ENCODE assay signal across 8 cellular contexts in the genomic region with DNA sequence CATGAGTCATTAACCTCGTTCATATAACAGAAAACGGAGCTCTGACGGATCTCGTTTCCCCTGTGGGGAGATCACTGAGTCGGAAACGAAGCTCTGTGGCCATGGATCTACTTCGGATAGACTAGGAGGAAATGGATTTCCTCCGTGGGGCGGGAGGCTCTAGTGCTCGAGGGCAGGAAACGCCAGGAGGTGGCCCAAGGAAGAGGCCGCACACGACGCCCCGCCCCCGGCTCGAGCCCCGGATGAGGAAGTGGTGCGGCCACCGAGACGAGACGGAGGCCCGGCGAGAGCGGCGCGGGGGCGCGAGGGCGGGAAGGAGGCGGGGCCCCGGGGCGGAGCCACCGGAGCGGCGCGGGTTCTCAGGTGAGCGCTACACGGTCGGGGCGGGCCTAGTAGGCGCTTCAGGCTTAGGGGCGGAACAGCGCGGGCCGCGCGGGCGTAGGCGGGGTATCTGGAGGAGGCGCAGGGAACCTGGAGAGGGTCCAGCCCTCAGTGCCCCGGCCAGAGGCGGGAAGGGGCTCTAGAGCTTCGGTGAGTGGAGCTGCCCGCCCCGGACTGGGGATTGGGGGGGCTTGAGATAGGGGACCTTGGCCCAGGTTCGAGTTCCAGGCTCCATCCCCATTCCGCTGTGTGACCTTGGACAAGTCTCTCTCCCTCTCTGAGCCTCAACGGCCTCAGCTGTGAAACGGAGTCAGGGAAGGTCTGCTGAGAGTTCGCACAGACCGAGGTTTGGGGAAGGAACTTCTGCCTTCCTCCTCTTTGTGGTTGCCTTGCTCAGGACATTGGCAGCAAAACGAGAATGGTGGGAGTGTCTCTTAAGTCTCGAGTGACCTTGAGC. TPM values are rescaled to one million over a fixed set of nuclear protein-coding genes. Genes with fewer than 3 reads are reported as not detected.
DNase-seq lines count a peak whose midpoint lies in the region; ATAC-seq and TF ChIP-seq lines count a peak whose summit lies in the region.

A gene (plus strand): TSS at position 386 of the 838 bp plus-strand sequence. CDS start 903 bp downstream, outside the sequence.

- H3K4me3 ChIP-seq in DND-41 (ENCODE audit: low read depth in 1 of 2, low read length in 2 of 2) (peak within 1 kb of the TSS; percentile 48 to 71), GM23248 (peak within 1 kb of the TSS; percentile 77), LNCaP clone FGC (ENCODE audit: low read depth, low read length) (peak within 1 kb of the TSS; percentile 82)

- TF ChIP-seq CTCF in DND-41 (IDR thresholded peaks at IDR 0.05; ENCODE audit: borderline replicate concordance, extremely low read depth, low read length, poor library complexity, severe bottlenecking) (no peak), LNCaP clone FGC (IDR thresholded peaks at IDR 0.05; ENCODE audit: control insufficient read depth, extremely low read depth, insufficient read depth) (no peak)

- peaks cover 15% of the 10 kb centered on the region for H3F3A ChIP-seq in GM23248 (ENCODE audit: insufficient read depth)

- H3K4me2 ChIP-seq in DND-41 (ENCODE audit: insufficient read depth, low read length): peak within 1 kb of the TSS; percentile 94
- peak within 1 kb of the TSS; percentile 84 for H3K4me2 ChIP-seq in GM23248 (ENCODE audit: unreplicated experiment)

- no peaks in the 10 kb centered on the region for H3K36me3 Mint-ChIP-seq in naive B cell
- no peaks in the 10 kb centered on the region for H3K36me3 Mint-ChIP-seq in stimulated activated memory B cell treated with anti-CD40 and anti-IgM and Interleukin-4, amounts not matched to agents 10 μg/mL and 1 μg/mL and 100 μg/mL, for 72 hours

- H2AFZ ChIP-seq in DND-41 (ENCODE audit: low read depth, low read length) (peak within 1 kb of the TSS; percentile 85), GM23248 (peak within 1 kb of the TSS; percentile 82)

- no peaks in the 10 kb centered on the region for H3K9me3 ChIP-seq in DND-41 (ENCODE audit: insufficient read depth, low read length, severe bottlenecking)
- H3K9me3 ChIP-seq in GM23248 (ENCODE audit: low read depth): no peaks in the 10 kb centered on the region

- H3K27me3 Mint-ChIP-seq in naive B cell: no peaks in the 10 kb centered on the region
- H3K27me3 Mint-ChIP-seq in stimulated activated memory B cell treated with anti-CD40 and anti-IgM and Interleukin-4, amounts not matched to agents 10 μg/mL and 1 μg/mL and 100 μg/mL, for 72 hours: no peaks in the 10 kb centered on the region

- peaks cover 37 to 53% (median 44%) of the 10 kb centered on the region in 3 donors for H3K4me1 Mint-ChIP-seq in naive B cell
- H3K4me1 Mint-ChIP-seq in stimulated activated memory B cell treated with anti-CD40 and anti-IgM and Interleukin-4, amounts not matched to agents 10 μg/mL and 1 μg/mL and 100 μg/mL, for 72 hours: peaks cover 47% of the 10 kb centered on the region

- H3K4me3 Mint-ChIP-seq in naive B cell: peak within 1 kb of the TSS; percentile 88 to 97 (median 96)
- H3K4me3 Mint-ChIP-seq in stimulated activated memory B cell treated with anti-CD40 and anti-IgM and Interleukin-4, amounts not matched to agents 10 μg/mL and 1 μg/mL and 100 μg/mL, for 72 hours: peak within 1 kb of the TSS; percentile 82

- H3K27ac ChIP-seq in DND-41 (ENCODE audit: low read length) (peak within 1 kb of the TSS; percentile 98), GM23248 (peak within 1 kb of the TSS; percentile 87)

- in situ Hi-C loops in GM23248 (cut with MboI): no loop called here

- 0 to 1% methylated on average over 47 to 56 of the region's 64 CpGs for WGBS in GM23248 (ENCODE audit: low coverage in 1 of 2, low lambda C conversion rate in 2 of 2, missing lambda C conversion rate in 2 of 2), 2 experiments

- H4K20me1 ChIP-seq in DND-41 (ENCODE audit: insufficient read depth, low read length) (no peaks in the 10 kb centered on the region), GM23248 (ENCODE audit: insufficient read depth) (no peaks in the 10 kb centered on the region)

- H3K4me1 ChIP-seq in DND-41 (ENCODE audit: insufficient read depth, low read length) (peaks cover 40% of the 10 kb centered on the region), GM23248 (ENCODE audit: insufficient read depth) (peaks cover 19% of the 10 kb centered on the region)

- H3K27ac Mint-ChIP-seq in naive B cell: peak within 1 kb of the TSS; percentile 98 to 100 (median 100)
- peak within 1 kb of the TSS; percentile 96 for H3K27ac Mint-ChIP-seq in stimulated activated memory B cell treated with anti-CD40 and anti-IgM and Interleukin-4, amounts not matched to agents 10 μg/mL and 1 μg/mL and 100 μg/mL, for 72 hours

- no peaks in the 10 kb centered on the region for H3K9me2 ChIP-seq in GM23248 (ENCODE audit: insufficient read depth)

- peak within 1 kb of the TSS; percentile 84 for H3K9ac ChIP-seq in DND-41 (ENCODE audit: low read depth, low read length)
- peak within 1 kb of the TSS; percentile 86 for H3K9ac ChIP-seq in GM23248

- H3K79me2 ChIP-seq in DND-41 (ENCODE audit: insufficient read depth, low read length) (peaks cover 43% of the 10 kb centered on the region), GM23248 (ENCODE audit: insufficient read depth) (peaks cover 22% of the 10 kb centered on the region)

- ATAC-seq in DND-41 (ENCODE audit: insufficient read depth, low read depth): peak; percentile 83
- peak; percentile 70 to 72 for ATAC-seq in naive B cell (ENCODE audit: low read depth in 2 of 2)
- peak; percentile 91 for ATAC-seq in stimulated activated memory B cell treated with anti-CD40 and anti-IgM and Interleukin-4, amounts not matched to agents 10 μg/mL and 1 μg/mL and 100 μg/mL, for 72 hours

- H3K27me3 ChIP-seq in DND-41 (ENCODE audit: insufficient read depth, low read length, poor library complexity) (no peaks in the 10 kb centered on the region), GM23248 (replicated peaks; ENCODE audit: insufficient read depth) (no peaks in the 10 kb centered on the region)

- peaks cover 0 to 1% (median 0%) of the 10 kb centered on the region in 7 donors for H3K9me3 Mint-ChIP-seq in naive B cell
- no peaks in the 10 kb centered on the region for H3K9me3 Mint-ChIP-seq in stimulated activated memory B cell treated with anti-CD40 and anti-IgM and Interleukin-4, amounts not matched to agents 10 μg/mL and 1 μg/mL and 100 μg/mL, for 72 hours

- DNase-seq in DND-41: peak; percentile 96
- peak; percentile 96 for DNase-seq in GM23248
- peak; percentile 81 for DNase-seq in LNCaP clone FGC (ENCODE audit: low read depth)
- peak; percentile 97 for DNase-seq in RPMI8226
- DNase-seq in activated T-helper 1 cell treated with anti-CD3 and anti-CD28 coated beads, Interleukin-2, amount 50 U/mL, for 16 hours (ENCODE audit: low read depth in 1 of 2, low spot score in 1 of 2): peak; percentile 91 to 97
- peak; percentile 92 for DNase-seq in fibroblast of gingiva (ENCODE audit: low read depth)
- peak; percentile 98 for DNase-seq in naive B cell

- H3K36me3 ChIP-seq in DND-41 (ENCODE audit: insufficient read depth, low read length) (peaks cover 20% of the 10 kb centered on the region), GM23248 (ENCODE audit: low read depth) (no peaks in the 10 kb centered on the region)

RNA-seq across cellular contexts. Expression of the gene that starts here (rescaled TPM):
- 6.3 and 12.1 TPM in 2 replicates for total RNA-seq in GM23248 (2014; rRNA removed; shearing (Covaris generic))
- polyA plus RNA-seq in GM23248 (2016; fragmentation: Nextera tagmentation; extraction: Ambion mirVana): 5.7 and 7.6 TPM in 2 replicates
- 10 to 100 TPM in 3 of 6 donors, 1 to 10 TPM in 3; 5.0 to 29.8 (median 10.0) TPM for polyA plus RNA-seq in naive B cell (ENCODE audit: low read depth in 6 of 6)

Comparison
In these comparisons a context has a peak if more than half of its experiments do, and no peak if none do; other contexts are left out.
1. Peak in every context shown above with its lines: DNase-seq, ATAC-seq, H3K4me3 ChIP-seq and H3K27ac ChIP-seq.